ENCODE assay signal across 21 cellular contexts in genomic region chr7:1859266-1860035, GRCh38.
"Had no signal": no experiment of that assay in that cellular context is flagged by ENCODE, and none has a peak within 500 bp of the region (broad histone marks: within the 10 kb centered on the region; RNA-seq: fewer than 3 reads in every experiment).

No MANE protein-coding gene starts in this region.

- H3K4me1 ChIP-seq: breast epithelium, gastroesophageal sphincter, left lung, upper lobe of right lung had no signal

- H3K36me3 ChIP-seq: breast epithelium, gastroesophageal sphincter, left lung, upper lobe of right lung had no signal

- FAIRE-seq: TTC549 had no signal

- H3K9me3 ChIP-seq: gastroesophageal sphincter, left lung, upper lobe of right lung had no signal

- ATAC-seq: gastroesophageal sphincter; left lung; stimulated activated naive CD8-positive, alpha-beta T cell treated with anti-CD3 and anti-CD28 coated beads, Interleukin-15, Interleukin-2, amounts not matched to agents 100 U/mL and 50 U/mL, for 24 hours; upper lobe of right lung had no signal

- DNase-seq: activated B cell treated with CpG ODN at 0.5 μM for 24 hours; activated CD4-positive, alpha-beta T cell treated with anti-CD3 and anti-CD28 coated beads for 4 hours; activated CD4-positive, alpha-beta T cell treated with anti-CD3 and anti-CD28 coated beads, Interleukin-2, amount 50 U/mL, for 48 hours; activated CD8-positive, alpha-beta memory T cell treated with anti-CD3 and anti-CD28 coated beads, Interleukin-2, amount 50 U/mL, for 48 hours; activated naive CD4-positive, alpha-beta T cell treated with Interleukin-2 at 50 U/mL for 16 hours; activated naive CD8-positive, alpha-beta T cell treated with anti-CD3 and anti-CD28 coated beads for 36 hours; activated T-cell treated with anti-CD3 and anti-CD28 coated beads, Interleukin-2, amount 50 U/mL, for 48 hours; cerebellar nuclear complex; cortex of kidney; midbrain; nucleus accumbens; stimulated activated CD4-positive, alpha-beta T cell treated with anti-CD3 and anti-CD28 coated beads, Interleukin-12 subunit alpha, Interleukin-12 subunit beta, amount 100 ng/mL, for 4 hours; stimulated activated CD4-positive, alpha-beta T cell treated with anti-CD3 and anti-CD28 coated beads, Interleukin-4, amount 100 ng/mL, for 4 hours; stimulated activated naive CD8-positive, alpha-beta T cell treated with anti-CD3 and anti-CD28 coated beads, Interleukin-15, Interleukin-2, amounts not matched to agents 100 U/mL and 50 U/mL, for 24 hours; T-helper 1 cell had no signal

- H3K4me3 ChIP-seq: breast epithelium, gastroesophageal sphincter, left lung, upper lobe of right lung had no signal

- H3K27ac ChIP-seq: breast epithelium, epithelial cell of prostate, gastroesophageal sphincter, left lung, upper lobe of right lung had no signal

- H3K27me3 ChIP-seq: breast epithelium, gastroesophageal sphincter, left lung, upper lobe of right lung had no signal
